ENCODE assay signal across 21 cellular contexts in the genomic region with DNA sequence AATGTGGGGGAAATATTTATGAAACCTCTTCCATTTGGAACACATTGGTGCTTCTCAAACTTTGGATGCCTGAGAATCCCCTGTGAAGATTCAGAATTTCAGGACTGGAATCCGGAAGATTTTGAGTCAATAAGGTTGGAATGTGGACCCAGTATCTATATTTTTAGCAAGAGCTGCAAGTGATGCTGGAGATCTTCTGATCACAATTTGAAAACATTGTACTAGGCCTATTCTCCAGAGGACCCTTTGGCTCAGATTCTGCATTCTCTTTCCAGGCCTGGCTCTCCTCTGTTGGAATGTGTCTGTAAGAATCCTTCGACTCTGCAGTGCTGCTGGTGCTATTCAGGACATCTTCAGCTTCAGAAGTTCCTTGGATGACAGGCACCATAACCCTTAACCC. TPM values are rescaled to one million over a fixed set of nuclear protein-coding genes. Genes with fewer than 3 reads are reported as not detected.
DNase-seq lines count a peak whose midpoint lies in the region; TF ChIP-seq lines count a peak whose summit lies in the region.
"Had no signal": no experiment of that assay in that cellular context is flagged by ENCODE, and none has a peak within 500 bp of the region (broad histone marks: within the 10 kb centered on the region; RNA-seq: fewer than 3 reads in every experiment).

No MANE protein-coding gene starts in this region.

- peaks cover 6% of the 10 kb centered on the region for H3K27me3 Mint-ChIP-seq in neural crest cell (ENCODE audit: low read depth)
- H3K27me3 Mint-ChIP-seq: T-helper 17 cell had no signal

- H3K36me3 ChIP-seq in tibial artery (no peaks in the 10 kb centered on the region), WERI-Rb-1 (no peaks in the 10 kb centered on the region; the same call in 1 of the 2 replicates)
- H3K36me3 ChIP-seq: heart right ventricle had no signal

- H3K36me3 Mint-ChIP-seq in neural crest cell (ENCODE audit: low read depth): no peaks in the 10 kb centered on the region
- H3K36me3 Mint-ChIP-seq: WTC11 had no signal

- H3K4me1 ChIP-seq in tibial artery: peaks cover 0 to 58% (median 30%) of the 10 kb centered on the region in 4 donors

- no peaks in the 10 kb centered on the region for H3K9me3 ChIP-seq in tibial artery
- H3K9me3 ChIP-seq in WERI-Rb-1 (ENCODE audit: severe bottlenecking): no peaks in the 10 kb centered on the region
- H3K9me3 ChIP-seq: heart right ventricle had no signal

- intact Hi-C loops in tibial artery (cut with DNase I; ENCODE audit: low total_unique reads): no loop called here

- H3K27me3 ChIP-seq in tibial artery (no peaks in the 10 kb centered on the region), WERI-Rb-1 (ENCODE audit: insufficient read depth, low read depth, severe bottlenecking) (no peaks in the 10 kb centered on the region)
- H3K27me3 ChIP-seq: heart right ventricle had no signal

- TF ChIP-seq CTCF in coronary artery (IDR thresholded peaks at IDR 0.05): no peak
- no peak for TF ChIP-seq CTCF in neural crest cell (conservative IDR thresholded peaks at IDR 0.05)
- no peak for TF ChIP-seq CTCF in tibial artery (IDR thresholded peaks at IDR 0.05)
- TF ChIP-seq CTCF in WERI-Rb-1 (IDR thresholded peaks at IDR 0.05; ENCODE audit: low read depth, low read length): no peak
- no peak for TF ChIP-seq CTCF in GM20000 (IDR thresholded peaks at IDR 0.05; ENCODE audit: extremely low read depth, missing control alignments)

- peak; percentile 58 for DNase-seq in GM03348 (ENCODE audit: low spot score)
- no peak for DNase-seq in coronary artery (ENCODE audit: low spot score)
- DNase-seq in neural crest cell (ENCODE audit: low read depth, low spot score): no peak
- peak; percentile 74 to 77 for DNase-seq in tibial artery
- no peak for DNase-seq in LoVo (ENCODE audit: low spot score)
- DNase-seq in WERI-Rb-1: no peak
- no peak for DNase-seq in GM20000 (ENCODE audit: low spot score)
- no peak for DNase-seq in T-helper 1 cell
- DNase-seq: activated CD8-positive, alpha-beta T cell treated with anti-CD3 and anti-CD28 coated beads for 36 hours; activated T-cell treated with anti-CD3 and anti-CD28 coated beads, Interleukin-2, amount 50 U/mL, for 4 hours; Calu3; erythroblast; naive thymus-derived CD4-positive, alpha-beta T cell; NCI-H1417 treated with DMSO at 0.1 percent for 48 hours; posterior cingulate gyrus; T-helper 17 cell had no signal

- H3K9me3 Mint-ChIP-seq in neural crest cell: peaks cover 3% of the 10 kb centered on the region
- H3K9me3 Mint-ChIP-seq: activated CD8-positive, alpha-beta T cell treated with anti-CD3 and anti-CD28 coated beads for 36 hours; activated T-cell treated with anti-CD3 and anti-CD28 coated beads, Interleukin-2, amount 50 U/mL, for 4 hours had no signal

- H3K27ac Mint-ChIP-seq in neural crest cell (ENCODE audit: unreplicated experiment): peak overlapping the region; percentile 70
- H3K27ac Mint-ChIP-seq: activated CD8-positive, alpha-beta T cell treated with anti-CD3 and anti-CD28 coated beads for 36 hours; activated naive CD4-positive, alpha-beta T cell treated with anti-CD3 and anti-CD28 coated beads, Interleukin-2, amount 50 U/mL, for 72 hours; naive thymus-derived CD4-positive, alpha-beta T cell; T-helper 17 cell; WTC11 had no signal

- H3K27ac ChIP-seq in coronary artery (peak overlapping the region; percentile 0 to 73), tibial artery (peak overlapping the region; percentile 96 to 99), WERI-Rb-1 (no peak overlapping the region)
- H3K27ac ChIP-seq: heart right ventricle had no signal

- no peak overlapping the region for H3K4me3 ChIP-seq in coronary artery
- H3K4me3 ChIP-seq in tibial artery: no peak overlapping the region
- no peak overlapping the region for H3K4me3 ChIP-seq in WERI-Rb-1 (ENCODE audit: low read depth, low read length)
- H3K4me3 ChIP-seq: GM12878, heart right ventricle had no signal

- H3K4me1 Mint-ChIP-seq in neural crest cell: peaks cover 32% of the 10 kb centered on the region

- peak overlapping the region; percentile 90 for H3K4me3 Mint-ChIP-seq in neural crest cell
- H3K4me3 Mint-ChIP-seq: activated CD8-positive, alpha-beta T cell treated with anti-CD3 and anti-CD28 coated beads for 36 hours; activated T-cell treated with anti-CD3 and anti-CD28 coated beads, Interleukin-2, amount 50 U/mL, for 4 hours; WTC11 had no signal

RNA-seq across cellular contexts. Expression of a gene that starts 2.3 kb away (rescaled TPM):
- 37.3 and 37.9 TPM in 2 replicates for total RNA-seq in neural crest cell

RNA-seq across cellular contexts. Expression of a gene that starts 29.6 kb away (rescaled TPM):
- 14.2 and 23.5 TPM in 2 replicates for total RNA-seq in neural crest cell
- total RNA-seq: activated CD8-positive, alpha-beta T cell treated with anti-CD3 and anti-CD28 coated beads for 36 hours; activated naive CD4-positive, alpha-beta T cell treated with anti-CD3 and anti-CD28 coated beads, Interleukin-2, amount 50 U/mL, for 72 hours; lung microvascular endothelial cell; T-helper 17 cell had no signal

Comparison
In these comparisons a context has a peak if more than half of its experiments do, and no peak if none do; other contexts are left out.
1. DNase-seq: peak in GM03348 (single experiment) and tibial artery (2 of 2); none in coronary artery (single experiment), neural crest cell (single experiment), LoVo (single experiment), WERI-Rb-1 (single experiment), GM20000 (single experiment) and T-helper 1 cell (0 of 5).